Comparison of ENCODE assay signal across 18 cellular contexts in the genomic region with DNA sequence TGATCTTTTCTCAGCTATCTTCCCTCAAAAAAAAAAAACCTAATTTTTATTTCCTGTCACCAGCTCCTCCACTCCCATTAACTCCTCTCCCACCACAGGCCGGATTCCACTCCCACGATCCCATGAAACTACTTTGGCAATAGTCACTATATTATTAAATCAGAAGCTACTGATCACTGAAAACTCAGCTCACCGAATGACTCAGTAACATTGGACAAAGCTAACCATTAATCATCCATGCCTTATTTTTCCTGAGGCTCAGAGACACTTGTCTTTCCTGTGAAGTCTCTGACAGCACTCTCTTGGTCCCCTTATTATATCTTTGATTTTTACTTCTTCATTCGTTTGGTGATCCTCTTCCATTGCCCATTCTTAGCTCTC. TPM values are rescaled to one million over a fixed set of nuclear protein-coding genes. Genes with fewer than 3 reads are reported as not detected.
"Had no signal": no experiment of that assay in that cellular context is flagged by ENCODE, and none has a peak within 500 bp of the region (broad histone marks: within the 10 kb centered on the region; RNA-seq: fewer than 3 reads in every experiment).

No MANE protein-coding gene starts in this region.

- H3K4me3 ChIP-seq: body of pancreas, neural progenitor cell, ovary, sigmoid colon had no signal

- H3K36me3 ChIP-seq: neural progenitor cell, ovary, sigmoid colon had no signal

- H3K27ac ChIP-seq: body of pancreas, neural progenitor cell, ovary, sigmoid colon had no signal

- H3K4me2 ChIP-seq: neural progenitor cell had no signal

- H3K9ac ChIP-seq: neural progenitor cell had no signal

- DNase-seq: activated B cell treated with CpG ODN at 0.5 μM for 24 hours; activated CD4-positive, alpha-beta T cell treated with anti-CD3 and anti-CD28 coated beads, Interleukin-2, amount 10 ng/mL, durations not matched to agents 24 days and 14 days; activated CD8-positive, alpha-beta memory T cell treated with anti-CD3 and anti-CD28 coated beads, Interleukin-2, amount 50 U/mL, for 48 hours; activated CD8-positive, alpha-beta T cell treated with anti-CD3 and anti-CD28 coated beads, Interleukin-2, amount 10 ng/mL, durations not matched to agents 7 days and 5 days; activated naive CD8-positive, alpha-beta T cell treated with anti-CD3 and anti-CD28 coated beads for 36 hours; activated T-cell treated with anti-CD3 and anti-CD28 coated beads, Interleukin-2, amount 50 U/mL, for 72 hours; amygdala; body of pancreas; cerebellar nuclear complex; effector memory CD4-positive, alpha-beta T cell; naive B cell; ovary; sigmoid colon; stimulated activated CD4-positive, alpha-beta T cell treated with anti-CD3 and anti-CD28 coated beads, Interleukin-1b, Interleukin-23, amount 100 ng/mL, for 48 hours had no signal

- ATAC-seq: activated CD8-positive, alpha-beta T cell treated with anti-CD3 and anti-CD28 coated beads, Interleukin-2, amount 10 ng/mL, durations not matched to agents 7 days and 5 days; activated T-cell treated with anti-CD3 and anti-CD28 coated beads, Interleukin-2, amount 50 U/mL, for 72 hours; body of pancreas had no signal

- H3K4me1 ChIP-seq: body of pancreas, neural progenitor cell, sigmoid colon had no signal

- H2AFZ ChIP-seq: neural progenitor cell had no signal

- H3K9me3 ChIP-seq: body of pancreas, ovary, sigmoid colon had no signal

- H3K27me3 ChIP-seq: body of pancreas, ovary had no signal

RNA-seq across cellular contexts. Expression of gene HTR1F, which starts 6.1 kb away (rescaled TPM):
- total RNA-seq: activated B cell treated with CpG ODN at 0.5 μM for 24 hours; activated CD4-positive, alpha-beta T cell treated with anti-CD3 and anti-CD28 coated beads, Interleukin-2, amount 10 ng/mL, durations not matched to agents 24 days and 14 days; activated CD8-positive, alpha-beta T cell treated with anti-CD3 and anti-CD28 coated beads, Interleukin-2, amount 10 ng/mL, durations not matched to agents 7 days and 5 days; activated naive CD8-positive, alpha-beta T cell treated with anti-CD3 and anti-CD28 coated beads for 36 hours; activated T-cell treated with anti-CD3 and anti-CD28 coated beads, Interleukin-2, amount 50 U/mL, for 72 hours; lung microvascular endothelial cell; pulmonary artery endothelial cell; T-helper 2 cell treated with Interferon-gamma antibody and Interleukin-4, amounts not matched to agents 100 ng/mL and 5 ng/mL, for 36 hours had no signal
- polyA plus RNA-seq: sigmoid colon had no signal
